ENCODE assay signal across 15 cellular contexts in the genomic region with DNA sequence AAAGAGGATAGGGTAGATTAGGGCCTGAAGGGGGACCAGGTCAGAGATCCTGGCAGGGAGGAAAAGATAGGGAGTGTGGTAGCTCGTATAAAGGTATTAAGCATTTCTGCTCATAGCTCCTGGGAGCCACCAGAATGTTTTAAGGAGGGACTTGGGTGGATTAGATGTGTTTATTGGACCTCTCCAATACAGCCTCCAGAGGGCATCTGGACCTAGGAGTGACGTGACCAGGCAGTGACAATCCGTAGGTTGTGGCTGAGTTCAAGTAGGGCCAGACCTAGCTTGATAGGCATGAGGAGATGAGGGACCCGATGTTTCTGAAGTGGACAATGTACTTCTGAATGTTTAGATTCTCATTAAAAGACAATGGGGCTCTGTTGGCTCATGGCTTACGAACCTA.
DNase-seq lines count a peak whose midpoint lies in the region; ATAC-seq and TF ChIP-seq lines count a peak whose summit lies in the region.
"Had no signal": no experiment of that assay in that cellular context is flagged by ENCODE, and none has a peak within 500 bp of the region (broad histone marks: within the 10 kb centered on the region; RNA-seq: fewer than 3 reads in every experiment).

No MANE protein-coding gene starts in this region.

- TF ChIP-seq CTCF in choroid plexus epithelial cell (conservative IDR thresholded peaks at IDR 0.05; ENCODE audit: low read depth, low read length) (peak; percentile 3), nephron progenitor cell (IDR thresholded peaks at IDR 0.05) (no peak)

- no peak overlapping the region for H3K27ac Mint-ChIP-seq in nephron progenitor cell

- peak; percentile 19 for DNase-seq in SIG-M5 treated with dmso at 0.1 percent for 504 hours (lab: John Stamatoyannopoulos, UW; ENCODE audit: unreplicated experiment)
- DNase-seq in SIG-M5 (lab: John Stamatoyannopoulos, UW), result no peak
- peak; percentile 32 for DNase-seq in SK-MEL-5 (ENCODE audit: low read depth, low spot score)
- no peak for DNase-seq in choroid plexus epithelial cell (ENCODE audit: low read depth)
- DNase-seq in nephron progenitor cell, result no peak
- DNase-seq in NOMO-1 (lab: John Stamatoyannopoulos, UW; ENCODE audit: unreplicated experiment in 2 of 2), result no peak
- DNase-seq: H7, KBM-7, NCI-H1092 treated with DMSO at 0.1 percent for 48 hours, NCI-H345, PC-3 had no signal

- in situ Hi-C loops in SK-MEL-5 (cut with HindIII; ENCODE audit: low pct_unique_long_range_greater_than_20kb, low sequenced_read_pairs), result no loop called here

- no peak overlapping the region for H3K4me3 Mint-ChIP-seq in nephron progenitor cell

- H3K27me3 Mint-ChIP-seq in nephron progenitor cell (ENCODE audit: low read depth, poor library complexity), result peaks cover 7% of the 10 kb centered on the region

- H3K4me1 Mint-ChIP-seq in nephron progenitor cell, result peaks cover 32% of the 10 kb centered on the region

- H3K36me3 Mint-ChIP-seq in nephron progenitor cell (ENCODE audit: low read depth), result no peaks in the 10 kb centered on the region

- ATAC-seq in GM21528 (IDR thresholded peaks at IDR 0.05; ENCODE audit: low FRiP score, unreplicated experiment) (no peak), HG03460 (IDR thresholded peaks at IDR 0.05; ENCODE audit: unreplicated experiment) (no peak)
- ATAC-seq: PC-3 had no signal

- H3K9me3 Mint-ChIP-seq in nephron progenitor cell, result peaks cover 9% of the 10 kb centered on the region

- no peak overlapping the region for H3K4me3 ChIP-seq in choroid plexus epithelial cell (ENCODE audit: low read depth, low read length)
- H3K4me3 ChIP-seq: BLaER1 treated with 17β-estradiol and CSF1 and Interleukin-3, amounts not matched to agents 10 nM and 100 nM; SK-N-MC had no signal

Comparison
In these comparisons a context has a peak if more than half of its experiments do, and no peak if none do; other contexts are left out.
1. DNase-seq: peak in SIG-M5 treated with dmso at 0.1 percent for 504 hours (single experiment) and SK-MEL-5 (single experiment); none in SIG-M5 (single experiment), choroid plexus epithelial cell (single experiment), nephron progenitor cell (single experiment) and NOMO-1 (0 of 2).